14 cellular contexts compared by ENCODE assay signal in genomic region chrX:143669395-143669794, GRCh38. TPM values are rescaled to one million over a fixed set of nuclear protein-coding genes. Genes with fewer than 3 reads are reported as not detected.
DNase-seq lines count a peak whose midpoint lies in the region; ATAC-seq and TF ChIP-seq lines count a peak whose summit lies in the region.
"Had no signal": no experiment of that assay in that cellular context is flagged by ENCODE, and none has a peak within 500 bp of the region (broad histone marks: within the 10 kb centered on the region; RNA-seq: fewer than 3 reads in every experiment).

No MANE protein-coding gene starts in this region.

- TF ChIP-seq CTCF in epithelial cell of esophagus (IDR thresholded peaks at IDR 0.05; ENCODE audit: insufficient read depth, low read depth, low read length, missing control alignments) (peak; percentile 38), retinal pigment epithelial cell (conservative IDR thresholded peaks at IDR 0.05; ENCODE audit: low read depth, low read length) (peak; percentile 30), dorsolateral prefrontal cortex (IDR thresholded peaks at IDR 0.05 in 54 of 56, conservative IDR thresholded peaks at IDR 0.05 in 2 of 56; ENCODE audit: low read depth in 1 of 56, partially characterized antibody in 56 of 56) (peak in 25 of 56 donors; percentile 2 to 46 (median 26))

- H3K4me3 ChIP-seq in epithelial cell of esophagus (ENCODE audit: low read length) (no peak overlapping the region), retinal pigment epithelial cell (ENCODE audit: low read length) (no peak overlapping the region), dorsolateral prefrontal cortex (no peak overlapping the region)
- H3K4me3 ChIP-seq: right atrium auricular region had no signal

- ATAC-seq in GM21390 (IDR thresholded peaks at IDR 0.05; ENCODE audit: unreplicated experiment): no peak

- intact Hi-C loops in dorsolateral prefrontal cortex (cut with DNase I): loop anchor here in 1 of 2 donors (10.0 kb wide), 1 partner anchor 1515 kb away; no protein-coding TSS in a partner anchor

- H3K27ac ChIP-seq in dorsolateral prefrontal cortex: no peak overlapping the region
- H3K27ac ChIP-seq: right atrium auricular region had no signal

- peaks cover 0 to 51% (median 8%) of the 10 kb centered on the region in 45 donors for H3K27me3 ChIP-seq in dorsolateral prefrontal cortex
- H3K27me3 ChIP-seq: right atrium auricular region had no signal

- DNase-seq in SIG-M5 treated with dmso at 0.1 percent for 504 hours (lab: John Stamatoyannopoulos, UW; ENCODE audit: unreplicated experiment) (peak; percentile 7), SIG-M5 (lab: John Stamatoyannopoulos, UW) (no peak), NCI-H460 (ENCODE audit: extremely low read depth, low read depth) (peak; percentile 34), epithelial cell of esophagus (ENCODE audit: low read depth) (peak; percentile 23), retinal pigment epithelial cell (ENCODE audit: low read depth) (no peak), GM19240 (ENCODE audit: insufficient read length, low spot score) (no peak), dorsolateral prefrontal cortex (no peak)
- DNase-seq: activated CD4-positive, alpha-beta T cell treated with anti-CD3 and anti-CD28 coated beads, Interleukin-2, amount 10 ng/mL, durations not matched to agents 7 days and 5 days; left cardiac atrium; Right ventricle myocardium superior had no signal

RNA-seq across cellular contexts. Expression of gene SLITRK4, which starts 33.5 kb away (rescaled TPM):
- 95.2 and 109 TPM in 2 replicates for total RNA-seq in NCI-H460 (2014; rRNA removed; shearing (Covaris generic))
- polyA plus RNA-seq in NCI-H460 (2014; cell fraction: nucleus; rRNA removed): 28.1 and 36.5 TPM in 2 replicates
- total RNA-seq in dorsolateral prefrontal cortex: 10 to 100 TPM; 10.1 to 65.4 (median 40.5) TPM
- total RNA-seq: activated CD4-positive, alpha-beta T cell treated with anti-CD3 and anti-CD28 coated beads, Interleukin-2, amount 10 ng/mL, durations not matched to agents 7 days and 5 days had no signal
- polyA plus RNA-seq: BJ had no signal

RNA-seq across cellular contexts. Expression of gene SPANXN2, which starts 51.2 kb away (rescaled TPM):
- total RNA-seq in NCI-H460 (2014; rRNA removed; shearing (Covaris generic)): not detected in 2 replicates
- not detected in 2 replicates for polyA plus RNA-seq in NCI-H460 (2014; cell fraction: nucleus; rRNA removed)
- not detected for total RNA-seq in dorsolateral prefrontal cortex
- total RNA-seq: activated CD4-positive, alpha-beta T cell treated with anti-CD3 and anti-CD28 coated beads, Interleukin-2, amount 10 ng/mL, durations not matched to agents 7 days and 5 days; endothelial cell of umbilical vein; left cardiac atrium; right atrium auricular region; Right ventricle myocardium superior had no signal
- polyA plus RNA-seq: BJ, endothelial cell of umbilical vein had no signal

Comparison
In these comparisons a context has a peak if more than half of its experiments do, and no peak if none do; other contexts are left out.
1. DNase-seq: peak in SIG-M5 treated with dmso at 0.1 percent for 504 hours (single experiment), NCI-H460 (single experiment) and epithelial cell of esophagus (single experiment); none in SIG-M5 (single experiment), retinal pigment epithelial cell (single experiment), GM19240 (single experiment) and dorsolateral prefrontal cortex (0 of 10).